ENCODE assay signal across 17 cellular contexts in the genomic region with DNA sequence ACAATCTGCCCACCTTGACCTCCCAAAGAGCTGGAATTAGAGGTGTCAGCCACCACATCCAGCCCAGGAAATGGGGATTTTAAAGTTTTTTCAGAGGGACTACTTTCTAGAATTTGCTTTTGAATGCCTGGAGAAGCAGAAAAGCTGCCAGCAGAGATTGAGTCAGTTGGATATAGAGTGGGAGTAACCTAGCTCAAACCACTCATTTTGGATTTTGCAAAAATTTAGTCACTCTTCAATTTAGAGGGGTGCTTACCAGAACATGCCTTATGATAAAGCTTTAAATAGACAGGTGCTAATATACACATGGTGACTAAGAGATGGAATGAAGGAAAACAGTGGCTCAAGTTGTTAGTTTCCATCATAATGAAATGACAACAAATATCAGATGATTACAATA.
"Had no signal": no experiment of that assay in that cellular context is flagged by ENCODE, and none has a peak within 500 bp of the region (broad histone marks: within the 10 kb centered on the region; RNA-seq: fewer than 3 reads in every experiment).

No MANE protein-coding gene starts in this region.

- H2AFZ ChIP-seq: parathyroid adenoma had no signal

- H3K9ac ChIP-seq: parathyroid adenoma had no signal

- H3K36me3 Mint-ChIP-seq: stimulated activated memory B cell treated with anti-CD40 and anti-IgM and Interleukin-4, amounts not matched to agents 10 μg/mL and 1 μg/mL and 100 μg/mL, for 72 hours; WTC11 had no signal

- H3K9me3 ChIP-seq: ascending aorta, lower lobe of right lung, neutrophil, sigmoid colon, tibial nerve had no signal

- H3K4me1 ChIP-seq: parathyroid adenoma, tibial nerve had no signal

- H3K4me3 Mint-ChIP-seq: activated naive CD4-positive, alpha-beta T cell treated with anti-CD3 and anti-CD28 coated beads, Interleukin-2, amount 50 U/mL, for 24 hours; naive thymus-derived CD8-positive, alpha-beta T cell; stimulated activated memory B cell treated with anti-CD40 and anti-IgM and Interleukin-4, amounts not matched to agents 10 μg/mL and 1 μg/mL and 100 μg/mL, for 72 hours; T-helper 2 cell treated with Interferon-gamma antibody and Interleukin-4, amounts not matched to agents 5 μg/mL and 100 μg/mL, for 36 hours; WTC11 had no signal

- H3K36me3 ChIP-seq: ascending aorta, lower lobe of right lung, neutrophil, sigmoid colon, tibial nerve had no signal

- H3K4me3 ChIP-seq: ascending aorta, lower lobe of right lung, sigmoid colon, tibial nerve had no signal

- H3K27ac ChIP-seq: ascending aorta, lower lobe of right lung, neutrophil, parathyroid adenoma, sigmoid colon, tibial nerve had no signal

- H3K27ac Mint-ChIP-seq: activated naive CD4-positive, alpha-beta T cell treated with anti-CD3 and anti-CD28 coated beads, Interleukin-2, amount 50 U/mL, for 24 hours; WTC11 had no signal

- H3K9me3 Mint-ChIP-seq: activated naive CD4-positive, alpha-beta T cell treated with anti-CD3 and anti-CD28 coated beads, Interleukin-2, amount 50 U/mL, for 24 hours; naive thymus-derived CD8-positive, alpha-beta T cell; stimulated activated memory B cell treated with anti-CD40 and anti-IgM and Interleukin-4, amounts not matched to agents 10 μg/mL and 1 μg/mL and 100 μg/mL, for 72 hours; WTC11 had no signal

- ATAC-seq: lower lobe of right lung; naive thymus-derived CD8-positive, alpha-beta T cell; stimulated activated memory B cell treated with anti-CD40 and anti-IgM and Interleukin-4, amounts not matched to agents 10 μg/mL and 1 μg/mL and 100 μg/mL, for 72 hours; WTC11 had no signal

- H3K79me2 ChIP-seq: parathyroid adenoma had no signal

- DNase-seq: activated CD4-positive, alpha-beta T cell treated with anti-CD3 and anti-CD28 coated beads, Interleukin-2, amount 50 U/mL, for 48 hours; cerebellar nuclear complex; cortex of kidney; erythroblast; lower lobe of right lung; naive thymus-derived CD8-positive, alpha-beta T cell; sigmoid colon; stimulated activated CD4-positive, alpha-beta T cell treated with anti-CD3 and anti-CD28 coated beads, Interleukin-4, amount 100 ng/mL, for 24 hours; substantia nigra had no signal

- H3K27me3 Mint-ChIP-seq: activated naive CD4-positive, alpha-beta T cell treated with anti-CD3 and anti-CD28 coated beads, Interleukin-2, amount 50 U/mL, for 24 hours; naive thymus-derived CD8-positive, alpha-beta T cell; stimulated activated memory B cell treated with anti-CD40 and anti-IgM and Interleukin-4, amounts not matched to agents 10 μg/mL and 1 μg/mL and 100 μg/mL, for 72 hours had no signal

- H3K27me3 ChIP-seq: ascending aorta, neutrophil, sigmoid colon, tibial nerve had no signal
